Comparison of ENCODE assay signal across 14 cellular contexts in the genomic region with DNA sequence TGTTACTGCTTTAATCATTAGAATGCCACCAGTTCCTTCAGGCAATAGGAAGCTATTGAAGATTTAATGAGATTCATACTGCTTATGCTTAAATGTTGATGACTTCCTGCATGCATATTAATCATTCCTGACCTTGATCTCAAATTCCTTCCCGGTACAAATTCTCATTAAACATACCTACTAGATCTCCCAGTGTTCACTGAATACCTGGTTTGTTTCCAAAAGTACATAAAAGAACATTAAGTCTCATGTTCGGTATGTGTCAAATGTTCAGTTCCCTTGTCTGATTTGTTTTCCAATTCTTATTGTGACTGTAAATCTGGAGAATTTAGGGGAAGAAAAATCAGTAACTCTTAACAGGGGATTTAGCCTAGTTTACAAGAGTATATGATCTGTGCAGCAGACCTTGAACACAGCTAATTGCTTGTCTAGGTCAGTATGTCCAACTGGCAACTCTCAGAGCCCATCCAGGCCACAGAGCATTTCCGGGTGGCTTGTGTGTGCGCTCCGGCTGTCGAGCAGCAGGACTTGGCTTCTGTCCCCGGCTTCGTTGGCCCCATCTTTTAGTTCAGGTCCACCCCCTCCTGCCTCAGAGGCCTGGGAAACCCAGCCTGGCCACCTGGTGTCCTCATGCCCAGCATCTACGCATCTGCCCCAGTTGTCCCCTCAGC. TPM values are rescaled to one million over a fixed set of nuclear protein-coding genes. Genes with fewer than 3 reads are reported as not detected.
DNase-seq lines count a peak whose midpoint lies in the region; ATAC-seq and TF ChIP-seq lines count a peak whose summit lies in the region.
"Had no signal": no experiment of that assay in that cellular context is flagged by ENCODE, and none has a peak within 500 bp of the region (broad histone marks: within the 10 kb centered on the region; RNA-seq: fewer than 3 reads in every experiment).

No MANE protein-coding gene starts in this region.

- no peak overlapping the region for H3K23ac ChIP-seq in IMR-90 (ENCODE audit: low read depth, low read length)

- H3K9ac ChIP-seq in IMR-90 (ENCODE audit: low read depth, low read length) (no peak overlapping the region), SK-N-MC (ENCODE audit: insufficient read length) (no peak overlapping the region), smooth muscle cell (ENCODE audit: low read depth) (no peak overlapping the region)

- no peak overlapping the region for H3K18ac ChIP-seq in IMR-90 (ENCODE audit: low read depth, low read length)

- H3K27ac ChIP-seq in IMR-90 (ENCODE audit: insufficient read depth, low read length) (no peak overlapping the region), SK-N-MC (no peak overlapping the region), smooth muscle cell (ENCODE audit: low read depth) (no peak overlapping the region)

- H3K36me3 Mint-ChIP-seq in mesothelial cell of epicardium = peaks cover 1% of the 10 kb centered on the region

- H4K20me1 ChIP-seq in IMR-90 (ENCODE audit: insufficient read depth, low read length) (no peaks in the 10 kb centered on the region; the same call in 1 of the 2 replicates), smooth muscle cell (ENCODE audit: low read depth) (no peaks in the 10 kb centered on the region)

- H3K27ac Mint-ChIP-seq in mesothelial cell of epicardium = peak overlapping the region; percentile 25
- H3K27ac Mint-ChIP-seq: activated T-cell treated with anti-CD3 and anti-CD28 coated beads, Interleukin-2, amount 50 U/mL, for 24 hours; stimulated activated naive B cell treated with anti-CD40 and anti-IgM and Interleukin-4, amounts not matched to agents 10 μg/mL and 1 μg/mL and 100 μg/mL, for 72 hours had no signal

- H3K56ac ChIP-seq in IMR-90 (ENCODE audit: extremely low read depth, insufficient read depth, low read length) = no peak overlapping the region

- H3F3A ChIP-seq in smooth muscle cell (ENCODE audit: low read depth) = no peaks in the 10 kb centered on the region

- peaks cover 4 to 10% of the 10 kb centered on the region in 2 experiments; a peak in 3 of 4 replicates for H3K79me1 ChIP-seq in IMR-90 (ENCODE audit: low read depth in 1 of 2, low read length in 2 of 2)

- H3K4me3 ChIP-seq in IMR-90 (ENCODE audit: insufficient read depth, low read depth, low read length) = no peak overlapping the region
- H3K4me3 ChIP-seq in SK-N-MC = peak overlapping the region; percentile 2; the same call in 1 of the 2 replicates
- no peak overlapping the region for H3K4me3 ChIP-seq in smooth muscle cell
- H3K4me3 ChIP-seq: lung had no signal

- H2AK5ac ChIP-seq in IMR-90 (ENCODE audit: low read depth, low read length) = no peak overlapping the region

- CTCF ChIA-PET in IMR-90 (lab: Yijun Ruan, JAX) = no interaction called here

- H3K9me3 ChIP-seq in IMR-90 (ENCODE audit: control insufficient read depth, insufficient read depth, low read length) (no peaks in the 10 kb centered on the region), SK-N-MC (ENCODE audit: low read depth, low read length) (no peaks in the 10 kb centered on the region), smooth muscle cell (replicated peaks; ENCODE audit: low read depth) (no peaks in the 10 kb centered on the region)

- no peak overlapping the region for H3K4ac ChIP-seq in IMR-90 (ENCODE audit: low read depth, low read length)

- H3K27me3 Mint-ChIP-seq in mesothelial cell of epicardium (ENCODE audit: low read depth) = no peaks in the 10 kb centered on the region
- H3K27me3 Mint-ChIP-seq: activated T-cell treated with anti-CD3 and anti-CD28 coated beads, Interleukin-2, amount 50 U/mL, for 24 hours; stimulated activated naive B cell treated with anti-CD40 and anti-IgM and Interleukin-4, amounts not matched to agents 10 μg/mL and 1 μg/mL and 100 μg/mL, for 72 hours had no signal

- H3K36me3 ChIP-seq in IMR-90 (ENCODE audit: control insufficient read depth, insufficient read depth, low read length) (no peaks in the 10 kb centered on the region), SK-N-MC (ENCODE audit: insufficient read depth, low read length) (no peaks in the 10 kb centered on the region), smooth muscle cell (ENCODE audit: low read depth) (no peaks in the 10 kb centered on the region)

- no peak overlapping the region; the same call in 1 of the 2 replicates for H2BK120ac ChIP-seq in IMR-90 (ENCODE audit: low read depth, low read length)

- TF ChIP-seq CTCF in IMR-90 (conservative IDR thresholded peaks at IDR 0.05; ENCODE audit: low read depth, low read length) (no peak), mesothelial cell of epicardium (IDR thresholded peaks at IDR 0.05; ENCODE audit: unreplicated experiment) (no peak), smooth muscle cell (IDR thresholded peaks at IDR 0.05; ENCODE audit: borderline replicate concordance, insufficient read depth, poor library complexity, severe bottlenecking) (no peak)

- peak; percentile 37 for DNase-seq in COR-L47 (lab: John Stamatoyannopoulos, UW)
- DNase-seq in IMR-90 = no peak
- no peak for DNase-seq in SK-N-MC (ENCODE audit: low read depth, low spot score)
- DNase-seq in mesothelial cell of epicardium (ENCODE audit: low spot score in 2 of 2, unreplicated experiment in 2 of 2) = no peak
- no peak for DNase-seq in smooth muscle cell (lab: John Stamatoyannopoulos, UW; ENCODE audit: unreplicated experiment)
- DNase-seq in NCI-H1694 (lab: John Stamatoyannopoulos, UW) = no peak
- DNase-seq: activated T-cell treated with anti-CD3 and anti-CD28 coated beads, Interleukin-2, amount 50 U/mL, for 24 hours; anterior cingulate cortex; EL; stimulated activated CD4-positive, alpha-beta T cell treated with anti-CD3 and anti-CD28 coated beads, Interleukin-2, amount 100 ng/mL, for 24 hours had no signal

- no peak overlapping the region for H2BK5ac ChIP-seq in IMR-90 (ENCODE audit: low read depth, low read length, poor library complexity, severe bottlenecking)

- no peak overlapping the region for H3K4me2 ChIP-seq in IMR-90 (ENCODE audit: low read depth, low read length)
- no peak overlapping the region for H3K4me2 ChIP-seq in smooth muscle cell

- no peak overlapping the region for H2BK15ac ChIP-seq in IMR-90 (ENCODE audit: low read depth, low read length)

- POLR2A ChIA-PET in IMR-90 (lab: Charles Lee; ENCODE audit: unreplicated experiment) = no interaction called here

- no peak overlapping the region for H3K4me3 Mint-ChIP-seq in mesothelial cell of epicardium
- H3K4me3 Mint-ChIP-seq: activated T-cell treated with anti-CD3 and anti-CD28 coated beads, Interleukin-2, amount 50 U/mL, for 24 hours had no signal

- no peak overlapping the region for H2BK20ac ChIP-seq in IMR-90 (ENCODE audit: low read depth, low read length)

- no TSS peak for BruUV-seq in IMR-90 (replicated peaks; lab: Mats Ljungman, UMichigan)

- H3K14ac ChIP-seq in IMR-90 (replicated peaks; ENCODE audit: low read depth, low read length) = no peak overlapping the region

- H3K4me1 ChIP-seq in IMR-90 (ENCODE audit: control insufficient read depth, insufficient read depth, low read length) = no peaks in the 10 kb centered on the region
- no peaks in the 10 kb centered on the region for H3K4me1 ChIP-seq in smooth muscle cell (ENCODE audit: low read depth)

- no peak for TF ChIP-seq RAD21 in IMR-90 (IDR thresholded peaks at IDR 0.05; ENCODE audit: low read length)

- dilution Hi-C loops in IMR-90 (cut with HindIII; ENCODE audit: low sequenced_read_pairs, unreplicated experiment) = no loop called here

- no peak overlapping the region for H4K91ac ChIP-seq in IMR-90 (ENCODE audit: insufficient read depth, low read depth, low read length)

- no peaks in the 10 kb centered on the region for H3K79me2 ChIP-seq in smooth muscle cell (ENCODE audit: low read depth)

- ATAC-seq in IMR-90 (ENCODE audit: low read depth) = no peak; the same call in 1 of the 2 replicates
- ATAC-seq in GM18873 (IDR thresholded peaks at IDR 0.05; ENCODE audit: low FRiP score, unreplicated experiment) = no peak
- ATAC-seq in HG02623 (IDR thresholded peaks at IDR 0.05; ENCODE audit: unreplicated experiment) = no peak

- H4K5ac ChIP-seq in IMR-90 (ENCODE audit: low read depth, low read length) = no peak overlapping the region

- H4K8ac ChIP-seq in IMR-90 (ENCODE audit: low read depth in 2 of 2, low read length in 2 of 2) = 0 out of 4 replicates have a peak overlapping the region, but pooled peaks of 1 of the 2 experiments have one; percentile 2

- no peak for TF ChIP-seq POLR2A in IMR-90 (IDR thresholded peaks at IDR 0.05; ENCODE audit: low read depth, low read length)

- H2AFZ ChIP-seq in IMR-90 (replicated peaks; ENCODE audit: low read length, poor library complexity) (peak overlapping the region; percentile 48), smooth muscle cell (ENCODE audit: low read depth) (no peak overlapping the region)

- no peaks in the 10 kb centered on the region for H3K27me3 ChIP-seq in IMR-90 (ENCODE audit: control insufficient read depth, insufficient read depth, low read length)
- no peaks in the 10 kb centered on the region for H3K27me3 ChIP-seq in smooth muscle cell (ENCODE audit: low read depth)

- WGBS in IMR-90 (ENCODE audit: extremely low coverage in 2 of 2, insufficient read length in 1 of 2), 2 experiments = 83% methylated on average over 2 of the region's 9 CpGs; no CpG with 5 or more reads in 1 of the 2 experiments
- WGBS in smooth muscle cell (ENCODE audit: low lambda C conversion rate) = 84% methylated on average over 9 of the region's 9 CpGs

- H2AK9ac ChIP-seq in IMR-90 (replicated peaks; ENCODE audit: low read depth, low read length, poor library complexity) = no peak overlapping the region

- in situ Hi-C loops in IMR-90 (cut with MboI; ENCODE audit: low sequenced_read_pairs) = no loop called here

- H3K9me1 ChIP-seq in IMR-90 (ENCODE audit: insufficient read depth, low read length) = 0 out of 2 replicates have a peak, but pooled peaks cover 2% of the 10 kb centered on the region

- intact Hi-C loops in IMR-90 (cut with micrococcal nuclease) = no loop called here

- peaks cover 17% of the 10 kb centered on the region for H3K4me1 Mint-ChIP-seq in mesothelial cell of epicardium

- H3K9me3 Mint-ChIP-seq in mesothelial cell of epicardium = peaks cover 9% of the 10 kb centered on the region
- H3K9me3 Mint-ChIP-seq: activated T-cell treated with anti-CD3 and anti-CD28 coated beads, Interleukin-2, amount 50 U/mL, for 24 hours had no signal

TF ChIP-seq in IMR-90, 13 proteins besides CTCF, POLR2A, EP300 and RAD21 (continues in another document):
- TF ChIP-seq BHLHE40 (IDR thresholded peaks at IDR 0.05; ENCODE audit: low read depth, low read length) (no peak), SMC3 (IDR thresholded peaks at IDR 0.05; ENCODE audit: low read depth, low read length) (no peak), FOS (IDR thresholded peaks at IDR 0.05; ENCODE audit: low read depth, low read length) (no peak)

RNA-seq across cellular contexts. Expression of a gene that starts 13.1 kb away (rescaled TPM):
- total RNA-seq in IMR-90 (2012; rRNA removed) (3.4 and 4.2 TPM in 2 replicates), mesothelial cell of epicardium (13.1 to 15.0 TPM (median 13.5 TPM) in 3 replicates), smooth muscle cell (5.7 and 5.9 TPM in 2 replicates)
- polyA plus RNA-seq in IMR-90 (2012; rRNA removed) (5.5 TPM in 2 replicates), smooth muscle cell (3.6 and 7.5 TPM in 2 replicates)
- polyA plus RNA-seq in IMR-90 (2012; cell fraction: cytosol; rRNA removed) = 1.3 and 2.0 TPM in 2 replicates
- 11.5 and 28.3 TPM in 2 replicates for polyA plus RNA-seq in IMR-90 (2012; cell fraction: nucleus; rRNA removed; ENCODE audit: low replicate concordance)
